In genomic region chr6:44298055-44298803, GRCh38 we compare ENCODE assay signal across 8 cellular contexts.
DNase-seq lines count a peak whose midpoint lies in the region; ATAC-seq lines count a peak whose summit lies in the region.

No MANE protein-coding gene starts in this region.

- H3K4me3 Mint-ChIP-seq in activated T-cell treated with anti-CD3 and anti-CD28 coated beads, Interleukin-2, amount 50 U/mL, for 24 hours, result peak overlapping the region; percentile 50
- peak overlapping the region; percentile 26 for H3K4me3 Mint-ChIP-seq in activated naive CD8-positive, alpha-beta T cell treated with anti-CD3 and anti-CD28 coated beads, Interleukin-2, amount 50 U/mL, for 24 hours
- H3K4me3 Mint-ChIP-seq in stimulated activated naive B cell treated with anti-CD40 and anti-IgM and Interleukin-4, amounts not matched to agents 10 μg/mL and 1 μg/mL and 100 μg/mL, for 72 hours, result peak overlapping the region; percentile 77 to 81

- no peaks in the 10 kb centered on the region for H3K9me3 Mint-ChIP-seq in activated T-cell treated with anti-CD3 and anti-CD28 coated beads, Interleukin-2, amount 50 U/mL, for 24 hours
- no peaks in the 10 kb centered on the region for H3K9me3 Mint-ChIP-seq in activated naive CD8-positive, alpha-beta T cell treated with anti-CD3 and anti-CD28 coated beads, Interleukin-2, amount 50 U/mL, for 24 hours
- no peaks in the 10 kb centered on the region for H3K9me3 Mint-ChIP-seq in stimulated activated naive B cell treated with anti-CD40 and anti-IgM and Interleukin-4, amounts not matched to agents 10 μg/mL and 1 μg/mL and 100 μg/mL, for 72 hours

- H3K27ac Mint-ChIP-seq in activated T-cell treated with anti-CD3 and anti-CD28 coated beads, Interleukin-2, amount 50 U/mL, for 24 hours, result no peak overlapping the region
- no peak overlapping the region for H3K27ac Mint-ChIP-seq in activated naive CD8-positive, alpha-beta T cell treated with anti-CD3 and anti-CD28 coated beads, Interleukin-2, amount 50 U/mL, for 24 hours
- no peak overlapping the region for H3K27ac Mint-ChIP-seq in stimulated activated naive B cell treated with anti-CD40 and anti-IgM and Interleukin-4, amounts not matched to agents 10 μg/mL and 1 μg/mL and 100 μg/mL, for 72 hours

- H3K9me3 ChIP-seq in iPS-18c (ENCODE audit: control insufficient read depth, insufficient read depth, low read length), result no peaks in the 10 kb centered on the region

- H3K27me3 Mint-ChIP-seq in activated T-cell treated with anti-CD3 and anti-CD28 coated beads, Interleukin-2, amount 50 U/mL, for 24 hours, result peaks cover 50% of the 10 kb centered on the region
- peaks cover 32% of the 10 kb centered on the region for H3K27me3 Mint-ChIP-seq in activated naive CD8-positive, alpha-beta T cell treated with anti-CD3 and anti-CD28 coated beads, Interleukin-2, amount 50 U/mL, for 24 hours
- peaks cover 39 to 42% of the 10 kb centered on the region in 2 donors for H3K27me3 Mint-ChIP-seq in stimulated activated naive B cell treated with anti-CD40 and anti-IgM and Interleukin-4, amounts not matched to agents 10 μg/mL and 1 μg/mL and 100 μg/mL, for 72 hours

- no peak for DNase-seq in activated T-cell treated with anti-CD3 and anti-CD28 coated beads, Interleukin-2, amount 50 U/mL, for 24 hours
- no peak for DNase-seq in activated T-cell treated with anti-CD3 and anti-CD28 coated beads, Interleukin-2, amount 50 U/mL, for 1 hour
- DNase-seq in activated naive CD8-positive, alpha-beta T cell treated with anti-CD3 and anti-CD28 coated beads, Interleukin-2, amount 50 U/mL, for 24 hours, result no peak
- DNase-seq in stimulated activated naive B cell treated with anti-CD40 and anti-IgM and Interleukin-4, amounts not matched to agents 10 μg/mL and 1 μg/mL and 100 μg/mL, for 72 hours, result no peak
- DNase-seq in pons (ENCODE audit: low spot score) (no peak), NCI-H1436 treated with DMSO at 0.1 percent for 48 hours (lab: John Stamatoyannopoulos, UW) (no peak)

- H3K36me3 Mint-ChIP-seq in activated T-cell treated with anti-CD3 and anti-CD28 coated beads, Interleukin-2, amount 50 U/mL, for 24 hours (ENCODE audit: low read depth), result peaks cover 40% of the 10 kb centered on the region
- H3K36me3 Mint-ChIP-seq in activated naive CD8-positive, alpha-beta T cell treated with anti-CD3 and anti-CD28 coated beads, Interleukin-2, amount 50 U/mL, for 24 hours (ENCODE audit: low read depth), result peaks cover 17% of the 10 kb centered on the region
- peaks cover 27 to 39% of the 10 kb centered on the region in 2 donors for H3K36me3 Mint-ChIP-seq in stimulated activated naive B cell treated with anti-CD40 and anti-IgM and Interleukin-4, amounts not matched to agents 10 μg/mL and 1 μg/mL and 100 μg/mL, for 72 hours

- H3K4me1 Mint-ChIP-seq in activated T-cell treated with anti-CD3 and anti-CD28 coated beads, Interleukin-2, amount 50 U/mL, for 24 hours (ENCODE audit: low read depth), result peaks cover 15% of the 10 kb centered on the region
- peaks cover 5% of the 10 kb centered on the region for H3K4me1 Mint-ChIP-seq in activated naive CD8-positive, alpha-beta T cell treated with anti-CD3 and anti-CD28 coated beads, Interleukin-2, amount 50 U/mL, for 24 hours
- peaks cover 15 to 28% of the 10 kb centered on the region in 2 donors for H3K4me1 Mint-ChIP-seq in stimulated activated naive B cell treated with anti-CD40 and anti-IgM and Interleukin-4, amounts not matched to agents 10 μg/mL and 1 μg/mL and 100 μg/mL, for 72 hours

- H3K4me3 ChIP-seq in iPS-18c (ENCODE audit: insufficient read depth, low read depth, low read length), result peak overlapping the region; percentile 77

- peak; percentile 3 for ATAC-seq in activated naive CD8-positive, alpha-beta T cell treated with anti-CD3 and anti-CD28 coated beads, Interleukin-2, amount 50 U/mL, for 24 hours
- peak; percentile 9 to 11 for ATAC-seq in stimulated activated naive B cell treated with anti-CD40 and anti-IgM and Interleukin-4, amounts not matched to agents 10 μg/mL and 1 μg/mL and 100 μg/mL, for 72 hours (replicated peaks)
- ATAC-seq in HG03039 (IDR thresholded peaks at IDR 0.05; ENCODE audit: unreplicated experiment), result no peak

Comparison
In these comparisons a context has a peak if more than half of its experiments do, and no peak if none do; other contexts are left out.
1. H3K4me3 Mint-ChIP-seq: peak in every context shown above with its lines; median percentile 79 in stimulated activated naive B cell treated with anti-CD40 and anti-IgM and Interleukin-4, amounts not matched to agents 10 μg/mL and 1 μg/mL and 100 μg/mL, for 72 hours; 50 in activated T-cell treated with anti-CD3 and anti-CD28 coated beads, Interleukin-2, amount 50 U/mL, for 24 hours; 26 in activated naive CD8-positive, alpha-beta T cell treated with anti-CD3 and anti-CD28 coated beads, Interleukin-2, amount 50 U/mL, for 24 hours.